In the genomic region with DNA sequence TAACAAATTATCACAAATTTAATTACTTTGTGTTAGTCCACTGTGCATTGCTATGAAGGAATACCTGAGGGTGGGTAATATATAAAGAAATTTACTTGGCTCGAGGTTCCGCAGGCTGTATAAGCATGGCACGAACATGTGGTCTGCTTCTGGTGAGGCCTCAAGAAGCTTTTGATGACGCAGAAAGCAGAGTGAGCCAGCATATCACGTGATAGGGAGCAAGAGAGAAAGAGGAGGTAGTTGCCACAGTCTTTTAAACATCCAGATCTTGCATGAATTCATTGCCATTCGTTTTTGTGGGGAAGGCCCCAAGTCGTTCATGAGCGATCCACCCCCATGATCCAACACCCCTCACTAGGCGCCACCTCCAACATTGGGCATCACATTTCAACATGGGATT, we compare ENCODE assay signal across 25 cellular contexts.
DNase-seq lines count a peak whose midpoint lies in the region; ATAC-seq, FAIRE-seq and TF ChIP-seq lines count a peak whose summit lies in the region.
"Had no signal": no experiment of that assay in that cellular context is flagged by ENCODE, and none has a peak within 500 bp of the region (broad histone marks: within the 10 kb centered on the region; RNA-seq: fewer than 3 reads in every experiment).

No MANE protein-coding gene starts in this region.

- H4K20me1 ChIP-seq in HepG2 (ENCODE audit: insufficient read depth, low read length) (no peaks in the 10 kb centered on the region), K562 (replicated peaks; ENCODE audit: control insufficient read depth, insufficient read depth, low read length) (no peaks in the 10 kb centered on the region)
- H4K20me1 ChIP-seq: BLaER1 had no signal

- H3K9me1 ChIP-seq in K562 (ENCODE audit: control insufficient read depth, insufficient read depth, low read length), result no peaks in the 10 kb centered on the region

- H3K27ac ChIP-seq in HepG2 (ENCODE audit: extremely low read length, insufficient read depth, low read length) (no peak overlapping the region), right lobe of liver (no peak overlapping the region), K562 (ENCODE audit: extremely low read depth, low read depth, low read length) (no peak overlapping the region), SJCRH30 (no peak overlapping the region), gastroesophageal sphincter (no peak overlapping the region)
- H3K27ac ChIP-seq: BLaER1 had no signal

- H3K4me3 ChIP-seq in HepG2 (replicated peaks in 1 of 3; ENCODE audit: insufficient read depth in 1 of 3, low read depth in 2 of 3, low read length in 3 of 3) (no peak overlapping the region), right lobe of liver (no peak overlapping the region), K562 (no peak overlapping the region), SJCRH30 (no peak overlapping the region), gastroesophageal sphincter (no peak overlapping the region)
- H3K4me3 ChIP-seq: BLaER1, GM12878 had no signal

- 33% methylated on average over 9 of the region's 9 CpGs for WGBS in HepG2 (ENCODE audit: low lambda C conversion rate)
- WGBS in right lobe of liver (ENCODE audit: insufficient coverage, low coverage, low lambda C conversion rate, missing lambda C conversion rate), result 57% methylated on average over 9 of the region's 9 CpGs
- WGBS in K562 (ENCODE audit: insufficient coverage, low coverage, missing lambda C conversion rate), result 2% methylated on average over 9 of the region's 9 CpGs
- 85 to 88% methylated on average over 6 to 9 of the region's 9 CpGs for WGBS in gastroesophageal sphincter (ENCODE audit: low coverage in 1 of 2), 2 donors

- TF ChIP-seq POLR2A in HepG2 (IDR thresholded peaks at IDR 0.05; ENCODE audit: insufficient read depth in 1 of 2, low read depth in 2 of 2, low read length in 2 of 2), result no peak
- no peak for TF ChIP-seq POLR2A in right lobe of liver (IDR thresholded peaks at IDR 0.05)
- no peak for TF ChIP-seq POLR2A in K562 (conservative IDR thresholded peaks at IDR 0.05)
- no peak for TF ChIP-seq POLR2A in gastroesophageal sphincter (IDR thresholded peaks at IDR 0.05)

- H3K79me2 ChIP-seq in HepG2 (ENCODE audit: insufficient read depth, low read length), result no peaks in the 10 kb centered on the region
- no peaks in the 10 kb centered on the region for H3K79me2 ChIP-seq in K562 (ENCODE audit: control insufficient read depth, insufficient read depth, low read length)

- no peak for FAIRE-seq in HepG2 (lab: Jason Lieb, UNC)
- FAIRE-seq in K562 (lab: Jason Lieb, UNC), result no peak
- FAIRE-seq: A204.1, GM12878, GM12892, GM18507 had no signal

- POLR2A ChIA-PET in HepG2 (lab: Yijun Ruan, JAX), result no interaction called here
- POLR2A ChIA-PET in K562 (lab: Yijun Ruan, JAX), result no interaction called here

- TF ChIP-seq RAD21 in HepG2 (CRISPR knock-in tag; IDR thresholded peaks at IDR 0.05) (no peak), K562 (CRISPR knock-in tag; conservative IDR thresholded peaks at IDR 0.05 in 1 of 2, IDR thresholded peaks at IDR 0.05 in 1 of 2) (no peak)

- no peak overlapping the region for H3K9ac ChIP-seq in HepG2 (ENCODE audit: insufficient read depth, low read depth, low read length)
- no peak overlapping the region for H3K9ac ChIP-seq in K562 (ENCODE audit: insufficient read depth in 1 of 2, low read depth in 2 of 2, low read length in 2 of 2)
- H3K9ac ChIP-seq: BLaER1 had no signal

- H3K4me1 ChIP-seq in HepG2 (ENCODE audit: insufficient read depth, low read length), result no peaks in the 10 kb centered on the region
- H3K4me1 ChIP-seq in right lobe of liver, result no peaks in the 10 kb centered on the region
- no peaks in the 10 kb centered on the region for H3K4me1 ChIP-seq in K562 (replicated peaks in 1 of 2; ENCODE audit: control insufficient read depth in 2 of 2, insufficient read depth in 2 of 2, low read length in 2 of 2)
- no peaks in the 10 kb centered on the region for H3K4me1 ChIP-seq in SJCRH30
- H3K4me1 ChIP-seq in gastroesophageal sphincter, result no peaks in the 10 kb centered on the region
- H3K4me1 ChIP-seq: BE2C, BLaER1 had no signal

- ATAC-seq in HepG2 (no peak), right lobe of liver (no peak), K562 (no peak), gastroesophageal sphincter (no peak)
- ATAC-seq: GM12878 had no signal

- in situ Hi-C loops in HepG2 (cut with HindIII; ENCODE audit: extremely low pct_ligation_motif_present, low pct_unique_long_range_greater_than_20kb), result no loop called here
- in situ Hi-C loops in K562 (cut with MboI), result no loop called here

- BruUV-seq in HepG2 (replicated peaks; lab: Mats Ljungman, UMichigan) (no TSS peak), K562 (replicated peaks; lab: Mats Ljungman, UMichigan) (no TSS peak)

- H2AFZ ChIP-seq in HepG2 (ENCODE audit: low read length) (no peak overlapping the region), K562 (ENCODE audit: low read depth, low read length) (no peak overlapping the region)

- H3K36me3 ChIP-seq in HepG2 (replicated peaks in 1 of 2; ENCODE audit: control insufficient read depth in 1 of 2, insufficient read depth in 2 of 2, low read length in 2 of 2), result no peaks in the 10 kb centered on the region
- H3K36me3 ChIP-seq in right lobe of liver, result no peaks in the 10 kb centered on the region
- no peaks in the 10 kb centered on the region for H3K36me3 ChIP-seq in K562 (ENCODE audit: control insufficient read depth, insufficient read depth, low read length)
- no peaks in the 10 kb centered on the region for H3K36me3 ChIP-seq in SJCRH30
- no peaks in the 10 kb centered on the region for H3K36me3 ChIP-seq in gastroesophageal sphincter
- H3K36me3 ChIP-seq: BE2C, BLaER1 had no signal

- CTCF ChIA-PET in HepG2 (lab: Yijun Ruan, JAX; ENCODE audit: low intra/inter-chr PET ratio, low total read pairs), result no interaction called here
- CTCF ChIA-PET in K562 (lab: Yijun Ruan, JAX; ENCODE audit: low intra/inter-chr PET ratio), result no interaction called here

- no peak for TF ChIP-seq CTCF in HepG2 (CRISPR knock-in tag; IDR thresholded peaks at IDR 0.05)
- no peak for TF ChIP-seq CTCF in right lobe of liver (IDR thresholded peaks at IDR 0.05)
- TF ChIP-seq CTCF in K562 (IDR thresholded peaks at IDR 0.05 in 2 of 3, conservative IDR thresholded peaks at IDR 0.05 in 1 of 3; ENCODE audit: insufficient read depth in 2 of 3, low read depth in 1 of 3, low read length in 3 of 3), result no peak
- TF ChIP-seq CTCF in gastroesophageal sphincter (IDR thresholded peaks at IDR 0.05), result no peak

- TF ChIP-seq EP300 in HepG2 (IDR thresholded peaks at IDR 0.05; ENCODE audit: low read depth in 2 of 2, low read length in 2 of 2) (no peak), HepG2 (CRISPR knock-in tag; IDR thresholded peaks at IDR 0.05; ENCODE audit: borderline replicate concordance) (no peak), K562 (IDR thresholded peaks at IDR 0.05; ENCODE audit: low read length) (no peak), gastroesophageal sphincter (IDR thresholded peaks at IDR 0.05) (no peak)

- H3K9me3 ChIP-seq in HepG2 (ENCODE audit: low read length) (no peaks in the 10 kb centered on the region), right lobe of liver (no peaks in the 10 kb centered on the region), K562 (replicated peaks; ENCODE audit: control insufficient read depth, insufficient read depth, low read depth, low read length) (no peaks in the 10 kb centered on the region), SJCRH30 (replicated peaks) (no peaks in the 10 kb centered on the region), gastroesophageal sphincter (no peaks in the 10 kb centered on the region)
- H3K9me3 ChIP-seq: BE2C, BLaER1 had no signal

- H3K27me3 ChIP-seq in HepG2 (ENCODE audit: control insufficient read depth in 1 of 2, insufficient read depth in 2 of 2, low read length in 2 of 2), result no peaks in the 10 kb centered on the region
- H3K27me3 ChIP-seq in right lobe of liver, result no peaks in the 10 kb centered on the region
- no peaks in the 10 kb centered on the region for H3K27me3 ChIP-seq in K562 (ENCODE audit: control insufficient read depth in 2 of 2, insufficient read depth in 2 of 2, low read length in 2 of 2)
- H3K27me3 ChIP-seq in SJCRH30, result no peaks in the 10 kb centered on the region
- no peaks in the 10 kb centered on the region for H3K27me3 ChIP-seq in gastroesophageal sphincter
- H3K27me3 ChIP-seq: BE2C, BLaER1 had no signal

- no peak overlapping the region for H3K4me2 ChIP-seq in HepG2 (ENCODE audit: low read depth, low read length)
- no peak overlapping the region for H3K4me2 ChIP-seq in K562 (ENCODE audit: insufficient read depth, low read length)
- H3K4me2 ChIP-seq: BLaER1 had no signal

- DNase-seq in HepG2 (ENCODE audit: low spot score) (no peak), right lobe of liver (no peak), K562 (ENCODE audit: extremely low read depth in 1 of 4, low spot score in 3 of 4) (no peak), SJCRH30 (no peak)
- DNase-seq: 8988T; ACHN; BE2C; C1 segment of cervical spinal cord; CD4-positive, alpha-beta memory T cell; CD4-positive, CD25-positive, alpha-beta regulatory T cell; CD8-positive, alpha-beta memory T cell; COR-L47; DMS 273 treated with DMSO at 0.1 percent for 48 hours; DMS153; DMS53; DMS79; DND-41; EL; GDM1 had no signal

- intact Hi-C loops in HepG2 (cut with micrococcal nuclease; ENCODE audit: unreplicated experiment), result no loop called here
- intact Hi-C loops in right lobe of liver (cut with DNase I), result no loop called here
- intact Hi-C loops in K562 (cut with micrococcal nuclease), result no loop called here

TF ChIP-seq in HepG2, 621 proteins besides CTCF, POLR2A, EP300 and RAD21:
- TF ChIP-seq RAD51 (IDR thresholded peaks at IDR 0.05; ENCODE audit: borderline replicate concordance) (peak; percentile 69), ZNF777 (CRISPR knock-in tag; IDR thresholded peaks at IDR 0.05) (no peak)

TF ChIP-seq in K562, 482 proteins besides CTCF, POLR2A, EP300 and RAD21:
- TF ChIP-seq ZNF707 (CRISPR knock-in tag; conservative IDR thresholded peaks at IDR 0.05) (no peak), BCOR (IDR thresholded peaks at IDR 0.05) (no peak), KDM4B (IDR thresholded peaks at IDR 0.05; ENCODE audit: borderline replicate concordance in 2 of 2, low read depth in 1 of 2) (no peak), ZBED1 (IDR thresholded peaks at IDR 0.05) (no peak), SMARCE1 (IDR thresholded peaks at IDR 0.05) (no peak)
- TF ChIP-seq, protein P1, sequence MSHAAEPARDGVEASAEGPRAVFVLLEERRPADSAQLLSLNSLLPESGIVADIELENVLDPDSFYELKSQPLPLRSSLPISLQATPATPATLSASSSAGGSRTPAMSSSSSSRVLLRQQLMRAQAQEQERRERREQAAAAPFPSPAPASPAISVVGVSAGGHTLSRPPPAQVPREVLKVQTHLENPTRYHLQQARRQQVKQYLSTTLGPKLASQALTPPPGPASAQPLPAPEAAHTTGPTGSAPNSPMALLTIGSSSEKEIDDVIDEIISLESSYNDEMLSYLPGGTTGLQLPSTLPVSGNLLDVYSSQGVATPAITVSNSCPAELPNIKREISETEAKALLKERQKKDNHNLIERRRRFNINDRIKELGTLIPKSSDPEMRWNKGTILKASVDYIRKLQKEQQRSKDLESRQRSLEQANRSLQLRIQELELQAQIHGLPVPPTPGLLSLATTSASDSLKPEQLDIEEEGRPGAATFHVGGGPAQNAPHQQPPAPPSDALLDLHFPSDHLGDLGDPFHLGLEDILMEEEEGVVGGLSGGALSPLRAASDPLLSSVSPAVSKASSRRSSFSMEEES (CRISPR knock-in tag; IDR thresholded peaks at IDR 0.05), result peak; percentile 65
